In the genomic region with DNA sequence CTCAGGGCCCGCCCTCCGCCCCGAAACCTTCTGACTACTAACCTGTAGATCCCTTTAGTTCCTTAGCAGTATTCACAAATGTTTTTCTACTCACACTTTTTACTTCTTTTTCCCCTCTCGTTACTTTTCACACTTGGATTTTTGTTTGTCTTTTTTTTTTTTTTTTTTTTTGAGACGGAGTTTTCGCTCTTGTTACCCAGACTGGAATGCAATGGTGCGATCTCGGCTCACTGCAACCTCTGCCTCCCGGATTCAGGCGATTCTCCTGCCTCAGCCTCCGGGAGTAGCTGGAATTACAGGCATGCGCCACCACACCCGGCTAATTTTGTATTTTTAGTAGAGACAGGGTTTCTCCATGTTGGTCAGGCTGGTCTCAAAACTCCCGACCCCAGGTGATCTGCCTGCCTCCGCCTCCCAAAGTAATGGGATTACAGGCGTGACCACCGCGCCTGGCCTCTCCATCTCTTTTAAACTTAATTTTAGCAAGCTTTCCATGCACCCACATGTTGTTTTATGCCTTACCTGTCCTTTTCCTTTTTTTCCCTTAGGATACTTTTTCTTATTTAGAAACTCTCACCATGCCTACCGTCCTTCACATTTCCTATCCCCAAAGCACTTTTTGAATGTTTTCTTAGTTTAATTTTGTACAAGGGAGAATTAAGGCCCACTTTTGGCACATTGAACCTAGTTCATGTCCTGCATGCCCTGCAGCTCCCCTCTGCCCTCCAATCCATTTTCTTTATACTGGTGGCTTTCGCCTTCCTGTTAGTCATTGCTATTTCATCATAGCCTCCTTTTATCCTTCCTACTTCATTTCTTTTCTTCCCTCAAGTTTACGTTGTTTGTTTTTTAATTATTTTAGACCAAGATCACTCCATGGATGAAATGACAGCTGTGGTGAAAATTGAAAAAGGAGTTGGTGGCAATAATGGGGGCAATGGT, we compare ENCODE assay signal across 8 cellular contexts. TPM values are rescaled to one million over a fixed set of nuclear protein-coding genes. Genes with fewer than 3 reads are reported as not detected.
DNase-seq lines count a peak whose midpoint lies in the region; ATAC-seq and TF ChIP-seq lines count a peak whose summit lies in the region.

No MANE protein-coding gene starts in this region.

- no peaks in the 10 kb centered on the region; the same call in 1 of the 2 replicates for H4K20me1 ChIP-seq in SU-DHL-6 (ENCODE audit: low read depth, low read length)

- no peaks in the 10 kb centered on the region for H3K9me2 ChIP-seq in SU-DHL-6 (replicated peaks; ENCODE audit: insufficient read depth, low read length)

- peak overlapping the region; percentile 66 for H3K27ac ChIP-seq in SU-DHL-6 (ENCODE audit: low read depth, low read length)
- H3K27ac ChIP-seq in psoas muscle: peak overlapping the region; percentile 97

- H3K9me3 ChIP-seq in SU-DHL-6 (ENCODE audit: insufficient read depth, low read length) (no peaks in the 10 kb centered on the region), psoas muscle (no peaks in the 10 kb centered on the region)

- H3K27me3 ChIP-seq in SU-DHL-6 (ENCODE audit: low read length) (no peaks in the 10 kb centered on the region), psoas muscle (ENCODE audit: insufficient read depth in 3 of 3, low read length in 2 of 3) (no peaks in the 10 kb centered on the region)

- H3K4me1 ChIP-seq in psoas muscle: peaks cover 54% of the 10 kb centered on the region

- ATAC-seq in psoas muscle (no peak), HG03442 (IDR thresholded peaks at IDR 0.05; ENCODE audit: unreplicated experiment) (no peak)

- H3K36me3 ChIP-seq in SU-DHL-6 (ENCODE audit: low read length): no peaks in the 10 kb centered on the region; the same call in 1 of the 2 replicates
- peaks cover 7 to 49% of the 10 kb centered on the region in 2 donors for H3K36me3 ChIP-seq in psoas muscle (ENCODE audit: insufficient read depth in 1 of 2, low read depth in 1 of 2)

- WGBS in psoas muscle, 3 donors: 9 to 17% (median 13%) methylated on average over 20 to 21 of the region's 21 CpGs

- peak; percentile 34 for DNase-seq in NCI-H345 (lab: John Stamatoyannopoulos, UW)
- DNase-seq in NCI-H345 treated with DMSO at 0.1 percent for 48 hours (lab: John Stamatoyannopoulos, UW; ENCODE audit: unreplicated experiment): no peak
- DNase-seq in fibroblast of mammary gland (ENCODE audit: low read depth): peak; percentile 71
- DNase-seq in psoas muscle: peak in 1 of 2 donors; percentile 23
- DNase-seq in posterior vena cava (ENCODE audit: low spot score): no peak
- no peak for DNase-seq in stimulated activated CD4-positive, alpha-beta T cell treated with anti-CD3 and anti-CD28 coated beads, Interleukin-12 subunit alpha, Interleukin-12 subunit beta, amount 100 ng/mL, for 4 hours

- H3K4me2 ChIP-seq in SU-DHL-6 (ENCODE audit: low read depth, low read length, poor library complexity, severe bottlenecking): peak overlapping the region; percentile 80

- H3K4me3 ChIP-seq in SU-DHL-6 (ENCODE audit: insufficient read depth, low read length, poor library complexity, severe bottlenecking) (peak overlapping the region; percentile 54), fibroblast of mammary gland (ENCODE audit: control insufficient read depth, low read depth, low read length) (peak overlapping the region; percentile 61), psoas muscle (peak overlapping the region; percentile 72)

- intact Hi-C loops in psoas muscle (cut with DNase I) (no loop called here), posterior vena cava (cut with DNase I) (no loop called here)

- no peak overlapping the region for H2AFZ ChIP-seq in SU-DHL-6 (ENCODE audit: low read depth, low read length, severe bottlenecking)

- TF ChIP-seq CTCF in SU-DHL-6 (IDR thresholded peaks at IDR 0.05; ENCODE audit: insufficient read depth, low read length, poor library complexity, severe bottlenecking) (no peak), fibroblast of mammary gland (conservative IDR thresholded peaks at IDR 0.05; ENCODE audit: control insufficient read depth, insufficient read depth, low read depth, low read length) (no peak), psoas muscle (IDR thresholded peaks at IDR 0.05) (no peak)

- H3K79me2 ChIP-seq in SU-DHL-6 (ENCODE audit: insufficient read depth, low read length): peaks cover 42% of the 10 kb centered on the region

- peaks cover 27% of the 10 kb centered on the region; the same call in 1 of the 2 replicates for H3F3A ChIP-seq in SU-DHL-6 (ENCODE audit: insufficient read depth)

- peak overlapping the region; percentile 50 for H3K9ac ChIP-seq in SU-DHL-6 (ENCODE audit: low read length)

RNA-seq across cellular contexts. Expression of a gene that starts 1.1 kb away (rescaled TPM):
- total RNA-seq in psoas muscle (10 to 100 TPM; 39.0 to 48.0 (median 45.4) TPM), posterior vena cava (10 to 100 TPM; 55.1 to 59.9 TPM)
- 10 to 100 TPM; 10.2 to 16.2 (median 15.1) TPM for polyA plus RNA-seq in psoas muscle

RNA-seq across cellular contexts. Expression of a gene that starts 42.6 kb away (rescaled TPM):
- 1 to 10 TPM in 2 of 4 donors, under 1 TPM in 2; 0.40 to 1.6 (median 0.97) TPM for total RNA-seq in psoas muscle
- under 1 TPM; 0.43 to 0.84 (median 0.72) TPM for polyA plus RNA-seq in psoas muscle
- not detected for total RNA-seq in posterior vena cava

RNA-seq across cellular contexts. Expression of a gene that starts 44.9 kb away (rescaled TPM):
- total RNA-seq in psoas muscle (not detected), posterior vena cava (not detected)
- polyA plus RNA-seq in psoas muscle: not detected

RNA-seq across cellular contexts. Expression of a gene that starts 59.7 kb away (rescaled TPM):
- total RNA-seq in psoas muscle: 10 to 100 TPM; 29.0 to 35.7 (median 31.5) TPM
- 10 to 100 TPM; 22.9 to 36.8 (median 34.0) TPM for polyA plus RNA-seq in psoas muscle
- 10 to 100 TPM; 29.5 to 35.3 TPM for total RNA-seq in posterior vena cava

Comparison
In these comparisons a context has a peak if more than half of its experiments do, and no peak if none do; other contexts are left out.
1. DNase-seq: peak in NCI-H345 (single experiment) and fibroblast of mammary gland (single experiment); none in NCI-H345 treated with DMSO at 0.1 percent for 48 hours (single experiment), posterior vena cava (single experiment) and stimulated activated CD4-positive, alpha-beta T cell treated with anti-CD3 and anti-CD28 coated beads, Interleukin-12 subunit alpha, Interleukin-12 subunit beta, amount 100 ng/mL, for 4 hours (single experiment).
2. Peak in every context shown above with its lines, with median percentiles within 50 percentile points of each other: H3K4me3 ChIP-seq.